In the genomic region with DNA sequence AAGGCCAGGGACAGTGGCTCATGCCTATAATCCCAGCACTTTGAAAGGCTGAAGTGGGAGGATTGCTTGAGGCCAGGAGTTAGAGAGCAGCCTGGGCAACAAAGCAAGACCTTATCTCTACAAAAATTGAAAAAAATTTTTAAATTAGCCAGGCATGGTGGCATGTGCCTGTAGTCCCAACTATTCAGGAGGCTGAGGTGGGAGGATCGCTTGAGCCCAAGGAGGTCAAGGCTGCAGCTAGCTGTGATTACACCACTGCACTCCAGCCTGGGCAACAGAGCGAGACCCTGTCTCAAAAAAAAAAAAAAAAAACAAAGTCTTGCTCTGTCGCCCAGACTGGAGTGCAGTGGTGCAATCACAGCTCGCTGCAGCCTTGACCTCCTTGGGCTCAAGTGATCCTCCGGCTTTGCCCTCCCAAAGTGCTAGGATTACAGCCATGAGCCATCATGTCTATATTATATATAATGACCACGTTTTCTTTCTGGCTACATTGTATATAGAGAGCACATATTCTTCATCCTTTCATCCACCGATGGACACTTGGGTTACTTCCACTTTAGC, we compare ENCODE assay signal across 9 cellular contexts. TPM values are rescaled to one million over a fixed set of nuclear protein-coding genes. Genes with fewer than 3 reads are reported as not detected.
DNase-seq lines count a peak whose midpoint lies in the region; ATAC-seq and TF ChIP-seq lines count a peak whose summit lies in the region.
"Not testable (repeated sequence)": the region's sequence is repeated elsewhere in the genome, so short reads cannot be mapped to it uniquely, and the experiment has no call there.
"Had no signal": no experiment of that assay in that cellular context is flagged by ENCODE, and none has a peak within 500 bp of the region (broad histone marks: within the 10 kb centered on the region; RNA-seq: fewer than 3 reads in every experiment).

No MANE protein-coding gene starts in this region.

- H2BK5ac ChIP-seq in trophoblast cell (ENCODE audit: low read depth, low read length, poor library complexity): not testable (repeated sequence)

- H3K4me3 ChIP-seq in Peyer's patch; duodenal mucosa (ENCODE audit: low read depth in 1 of 2, low read length in 2 of 2); liver (ENCODE audit: low read depth in 1 of 3, low read length in 3 of 3); mucosa of rectum (ENCODE audit: low read length in 2 of 2); trophoblast cell (ENCODE audit: low read depth, low read length); stomach: not testable (repeated sequence)
- H3K4me3 ChIP-seq in transverse colon: peak overlapping the region in 1 of 4 donors; percentile 42

- not testable (repeated sequence) for TF ChIP-seq CTCF in Peyer's patch (IDR thresholded peaks at IDR 0.05); liver (IDR thresholded peaks at IDR 0.05; ENCODE audit: low read depth, low read length, missing input control); stomach (IDR thresholded peaks at IDR 0.05); transverse colon (IDR thresholded peaks at IDR 0.05)

- H3K4ac ChIP-seq in trophoblast cell (ENCODE audit: low read depth, low read length): not testable (repeated sequence)

- H3K9ac ChIP-seq in duodenal mucosa (ENCODE audit: low read depth in 1 of 2, low read length in 2 of 2): peak overlapping the region; percentile 2 to 67
- H3K9ac ChIP-seq in liver (ENCODE audit: low read depth in 1 of 2, low read length in 2 of 2); trophoblast cell (ENCODE audit: low read length): not testable (repeated sequence)
- peak overlapping the region in 1 of 2 donors; percentile 74 for H3K9ac ChIP-seq in mucosa of rectum (ENCODE audit: low read depth in 1 of 2, low read length in 2 of 2)

- H2AK5ac ChIP-seq in trophoblast cell (ENCODE audit: low read length): not testable (repeated sequence)

- intact Hi-C loops in stomach (cut with DNase I; ENCODE audit: low total_unique reads); transverse colon (cut with DNase I; ENCODE audit: low total_unique reads): not testable (repeated sequence)

- TF ChIP-seq RAD21 in liver (IDR thresholded peaks at IDR 0.05): not testable (repeated sequence)

- in situ Hi-C loops in transverse colon (cut with MboI; ENCODE audit: low pct_ligation_motif_present in 1 of 4, low pct_unique_long_range_greater_than_20kb in 1 of 4, low sequenced_read_pairs in 3 of 4): not testable (repeated sequence)

- H3K79me2 ChIP-seq in trophoblast cell (ENCODE audit: control insufficient read depth, insufficient read depth, low read length, poor library complexity): not testable (repeated sequence)

- not testable (repeated sequence) for H3K36me3 ChIP-seq in Peyer's patch; duodenal mucosa (ENCODE audit: control insufficient read depth in 1 of 2, insufficient read depth in 2 of 2, low read length in 2 of 2); liver (ENCODE audit: control insufficient read depth in 4 of 4, insufficient read depth in 3 of 4, low read depth in 1 of 4, low read length in 3 of 4); mucosa of rectum (ENCODE audit: control insufficient read depth in 2 of 2, insufficient read depth in 2 of 2, low read length in 2 of 2); trophoblast cell (ENCODE audit: control insufficient read depth in 1 of 2, insufficient read depth in 2 of 2, low read length in 2 of 2); stomach; transverse colon

- H4K91ac ChIP-seq in trophoblast cell (ENCODE audit: low read depth, low read length): not testable (repeated sequence)

- H3K27me3 ChIP-seq in Peyer's patch; duodenal mucosa (ENCODE audit: control insufficient read depth in 1 of 2, insufficient read depth in 2 of 2, low read length in 2 of 2); liver (ENCODE audit: control insufficient read depth in 4 of 4, insufficient read depth in 4 of 4, low read length in 3 of 4); mucosa of rectum (ENCODE audit: control insufficient read depth in 2 of 2, insufficient read depth in 2 of 2, low read length in 2 of 2); trophoblast cell (ENCODE audit: insufficient read depth, low read length); stomach; transverse colon: not testable (repeated sequence)

- not testable (repeated sequence) for TF ChIP-seq EP300 in stomach (IDR thresholded peaks at IDR 0.05); transverse colon (IDR thresholded peaks at IDR 0.05; ENCODE audit: low read depth)

- not testable (repeated sequence) for H2AFZ ChIP-seq in trophoblast cell (ENCODE audit: insufficient read depth, low read length, poor library complexity)

- TF ChIP-seq POLR2A in Peyer's patch (IDR thresholded peaks at IDR 0.05); stomach (IDR thresholded peaks at IDR 0.05); transverse colon (IDR thresholded peaks at IDR 0.05): not testable (repeated sequence)

- H3K18ac ChIP-seq in trophoblast cell (ENCODE audit: low read length): not testable (repeated sequence)

- not testable (repeated sequence) for H3K4me2 ChIP-seq in trophoblast cell (ENCODE audit: low read length)

- DNase-seq in Peyer's patch; left lobe of liver (ENCODE audit: low spot score); transverse colon: not testable (repeated sequence)
- DNase-seq in trophoblast cell (peak; percentile 2 to 31), stomach (peak; percentile 2)

- H3K79me1 ChIP-seq in trophoblast cell (ENCODE audit: low read length): not testable (repeated sequence)

- not testable (repeated sequence) for H4K12ac ChIP-seq in trophoblast cell (ENCODE audit: low read depth, low read length)

- H3K9me3 ChIP-seq in Peyer's patch; duodenal mucosa (ENCODE audit: control insufficient read depth in 1 of 2, low read length in 2 of 2); liver (ENCODE audit: control insufficient read depth in 4 of 4, low read length in 3 of 4); mucosa of rectum (ENCODE audit: control insufficient read depth in 2 of 2, low read length in 2 of 2); trophoblast cell (ENCODE audit: insufficient read depth, low read depth, low read length); stomach; transverse colon: not testable (repeated sequence)

- not testable (repeated sequence) for H2BK12ac ChIP-seq in trophoblast cell (ENCODE audit: low read length)

- not testable (repeated sequence) for H3K14ac ChIP-seq in trophoblast cell (ENCODE audit: low read length)

- H3K27ac ChIP-seq in Peyer's patch: peak overlapping the region in 3 of 4 donors; percentile 66 to 95 (median 87)
- H3K27ac ChIP-seq in duodenal mucosa (ENCODE audit: low read depth, low read length); trophoblast cell (ENCODE audit: low read depth, low read length); stomach: not testable (repeated sequence)
- H3K27ac ChIP-seq in liver (ENCODE audit: low read depth in 1 of 2, low read length in 2 of 2): peak overlapping the region; percentile 82 to 86
- H3K27ac ChIP-seq in mucosa of rectum (ENCODE audit: low read depth in 2 of 2, low read length in 2 of 2): peak overlapping the region; percentile 93 to 94
- H3K27ac ChIP-seq in transverse colon: peak overlapping the region; percentile 87 to 93 (median 90)

- not testable (repeated sequence) for H4K8ac ChIP-seq in trophoblast cell (ENCODE audit: low read depth, low read length)

- not testable (repeated sequence) for H2BK120ac ChIP-seq in trophoblast cell (ENCODE audit: insufficient read depth, low read length, poor library complexity)

- H3K4me1 ChIP-seq in Peyer's patch (peaks cover 0 to 10% (median 0%) of the 10 kb centered on the region in 4 donors), liver (ENCODE audit: control insufficient read depth in 4 of 4, insufficient read depth in 4 of 4, low read length in 3 of 4) (peaks cover 4 to 29% (median 20%) of the 10 kb centered on the region in 4 donors), mucosa of rectum (ENCODE audit: control insufficient read depth in 2 of 2, insufficient read depth in 2 of 2, low read length in 2 of 2) (peaks cover 3 to 17% of the 10 kb centered on the region in 2 donors), transverse colon (peaks cover 0 to 25% (median 16%) of the 10 kb centered on the region in 4 donors)
- H3K4me1 ChIP-seq in duodenal mucosa (ENCODE audit: control insufficient read depth in 1 of 2, insufficient read depth in 2 of 2, low read length in 2 of 2); trophoblast cell (ENCODE audit: control insufficient read depth in 1 of 2, insufficient read depth in 2 of 2, low read length in 2 of 2); stomach: not testable (repeated sequence)

- peak; percentile 5 for ATAC-seq in left lobe of liver

- not testable (repeated sequence) for H3K23ac ChIP-seq in trophoblast cell (ENCODE audit: low read length)

- whole genome bisulfite sequencing in liver: 64% methylated on average over 7 of the region's 7 CpGs
- no CpG with 5 or more reads among the region's 7 CpGs for WGBS in trophoblast cell (ENCODE audit: extremely low coverage, insufficient coverage, insufficient read length)
- 88 to 95% (median 92%) methylated on average over 7 of the region's 7 CpGs for WGBS in stomach, 5 donors
- 87 to 91% methylated on average over 5 to 7 of the region's 7 CpGs for WGBS in transverse colon (ENCODE audit: low coverage in 1 of 2), 2 donors

RNA-seq across cellular contexts. Expression of a gene that starts 37.1 kb away (rescaled TPM):
- total RNA-seq in Peyer's patch (100 to 1,000 TPM in 1 of 4 donors, 10 to 100 TPM in 3; 64.7 to 103 (median 76.7) TPM), left lobe of liver (27.3 TPM), liver (10 to 100 TPM; 25.9 to 53.9 TPM), stomach (10 to 100 TPM; 17.5 to 81.9 (median 52.3) TPM), transverse colon (100 to 1,000 TPM in 1 of 4 donors, 10 to 100 TPM in 3; 74.9 to 112 (median 92.4) TPM)
- polyA plus RNA-seq in liver (10 to 100 TPM in 1 of 2 donors, 1 to 10 TPM in 1; 9.9 to 12.2 TPM), stomach (10 to 100 TPM in 1 of 3 donors, 1 to 10 TPM in 2; 4.4 to 12.5 (median 7.3) TPM)
- polyA plus RNA-seq in trophoblast cell (2013): 11.7 and 11.9 TPM in 2 replicates

RNA-seq across cellular contexts. Expression of a gene that starts 40.6 kb away (rescaled TPM):
- 10 to 100 TPM in 3 of 4 donors, 1 to 10 TPM in 1; 9.1 to 67.3 (median 46.3) TPM for total RNA-seq in Peyer's patch
- 29.7 TPM for total RNA-seq in left lobe of liver
- total RNA-seq in liver: 10 to 100 TPM; 13.1 to 20.2 TPM
- 10 to 100 TPM in 1 of 2 donors, 1 to 10 TPM in 1; 9.4 to 11.5 TPM for polyA plus RNA-seq in liver
- 15.3 and 16.2 TPM in 2 replicates for polyA plus RNA-seq in trophoblast cell (2013)
- total RNA-seq in stomach: 10 to 100 TPM in 4 of 5 donors, 1 to 10 TPM in 1; 5.3 to 37.1 (median 20.6) TPM
- 1 to 10 TPM; 3.7 to 4.0 (median 3.8) TPM for polyA plus RNA-seq in stomach
- total RNA-seq in transverse colon: 10 to 100 TPM; 14.7 to 48.7 (median 30.7) TPM
- total RNA-seq: G401 had no signal
